8 cellular contexts compared by ENCODE assay signal in the genomic region with DNA sequence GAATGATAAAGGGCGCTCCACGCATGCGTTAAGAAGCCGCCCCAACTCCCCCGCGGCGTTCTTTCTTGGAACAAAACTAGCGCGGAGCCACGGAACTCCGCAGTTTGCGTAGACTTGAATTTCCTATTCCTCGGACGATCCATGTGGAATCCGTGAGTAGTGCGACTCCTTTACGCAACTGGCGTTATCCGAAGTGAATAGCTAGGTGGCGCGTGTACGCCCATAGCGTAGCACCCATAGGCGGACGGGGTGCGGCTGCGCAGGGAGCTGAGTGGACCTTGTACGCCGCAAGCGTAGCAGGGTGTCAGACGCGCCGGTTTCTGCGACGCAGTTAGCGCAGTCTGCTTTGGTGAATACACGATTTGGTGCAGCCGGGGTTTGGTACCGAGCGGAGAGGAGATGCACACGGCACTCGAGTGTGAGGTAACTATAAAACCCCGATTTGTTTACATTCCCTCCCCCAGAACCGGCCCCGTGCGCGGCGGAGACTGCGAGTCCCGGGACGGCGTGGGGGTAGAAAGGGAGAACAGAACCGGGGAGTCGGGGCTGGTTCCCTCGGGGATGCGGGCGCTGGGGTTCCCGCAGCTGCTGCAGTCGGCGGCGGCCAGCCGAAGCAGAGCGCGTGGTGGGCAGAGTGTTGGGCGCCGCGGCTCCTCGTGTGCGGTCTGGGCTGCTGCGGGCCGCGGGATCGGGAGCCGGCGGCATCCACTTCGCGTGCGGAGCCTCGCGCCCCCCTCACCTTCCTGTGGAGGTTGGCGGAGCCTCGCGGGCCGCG. TPM values are rescaled to one million over a fixed set of nuclear protein-coding genes. Genes with fewer than 3 reads are reported as not detected.
DNase-seq lines count a peak whose midpoint lies in the region; ATAC-seq, FAIRE-seq and TF ChIP-seq lines count a peak whose summit lies in the region.

A gene with protein sequence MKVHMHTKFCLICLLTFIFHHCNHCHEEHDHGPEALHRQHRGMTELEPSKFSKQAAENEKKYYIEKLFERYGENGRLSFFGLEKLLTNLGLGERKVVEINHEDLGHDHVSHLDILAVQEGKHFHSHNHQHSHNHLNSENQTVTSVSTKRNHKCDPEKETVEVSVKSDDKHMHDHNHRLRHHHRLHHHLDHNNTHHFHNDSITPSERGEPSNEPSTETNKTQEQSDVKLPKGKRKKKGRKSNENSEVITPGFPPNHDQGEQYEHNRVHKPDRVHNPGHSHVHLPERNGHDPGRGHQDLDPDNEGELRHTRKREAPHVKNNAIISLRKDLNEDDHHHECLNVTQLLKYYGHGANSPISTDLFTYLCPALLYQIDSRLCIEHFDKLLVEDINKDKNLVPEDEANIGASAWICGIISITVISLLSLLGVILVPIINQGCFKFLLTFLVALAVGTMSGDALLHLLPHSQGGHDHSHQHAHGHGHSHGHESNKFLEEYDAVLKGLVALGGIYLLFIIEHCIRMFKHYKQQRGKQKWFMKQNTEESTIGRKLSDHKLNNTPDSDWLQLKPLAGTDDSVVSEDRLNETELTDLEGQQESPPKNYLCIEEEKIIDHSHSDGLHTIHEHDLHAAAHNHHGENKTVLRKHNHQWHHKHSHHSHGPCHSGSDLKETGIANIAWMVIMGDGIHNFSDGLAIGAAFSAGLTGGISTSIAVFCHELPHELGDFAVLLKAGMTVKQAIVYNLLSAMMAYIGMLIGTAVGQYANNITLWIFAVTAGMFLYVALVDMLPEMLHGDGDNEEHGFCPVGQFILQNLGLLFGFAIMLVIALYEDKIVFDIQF (plus strand): TSS at position 368 of the 775 bp plus-strand sequence. CDS start 22,817 bp downstream, outside the sequence.

- H3K36me3 ChIP-seq in bronchial epithelial cell (ENCODE audit: control insufficient read depth, insufficient read depth, low read length) = no peaks in the 10 kb centered on the region
- no peaks in the 10 kb centered on the region for H3K36me3 ChIP-seq in iPS-20b (ENCODE audit: insufficient read depth, low read depth, low read length)

- peak within 1 kb of the TSS; percentile 87 for H3K4me3 ChIP-seq in AG04449 (ENCODE audit: low read depth, low read length)
- H3K4me3 ChIP-seq in WI38 (ENCODE audit: low read depth, low read length) = peak within 1 kb of the TSS; percentile 90
- H3K4me3 ChIP-seq in bronchial epithelial cell (ENCODE audit: low read depth, low read length) = peak within 1 kb of the TSS; percentile 88
- H3K4me3 ChIP-seq in iPS-20b (ENCODE audit: low read length) = peak within 1 kb of the TSS; percentile 75
- peak within 1 kb of the TSS; percentile 83 to 98 (median 89) for H3K4me3 ChIP-seq in skin epidermis

- peak; percentile 96 for FAIRE-seq in bronchial epithelial cell (lab: Jason Lieb, UNC)

- CTCF ChIA-PET in AG04449 (lab: Yijun Ruan, JAX) = interaction anchor here (1.0 to 1.3 kb wide), 2 partner anchors 119 to 179 kb away, joined by 3 read pairs; no protein-coding TSS in a partner anchor

- peak within 1 kb of the TSS; percentile 92 for H3K9ac ChIP-seq in iPS-20b (ENCODE audit: low read depth, low read length)

- H3K27me3 ChIP-seq in bronchial epithelial cell (ENCODE audit: control insufficient read depth, insufficient read depth, low read length) = no peaks in the 10 kb centered on the region
- H3K27me3 ChIP-seq in iPS-20b (ENCODE audit: insufficient read depth, low read length) = no peaks in the 10 kb centered on the region

- H3K27ac ChIP-seq in iPS-20b (ENCODE audit: low read length) = peak within 1 kb of the TSS; percentile 74
- H3K27ac ChIP-seq in skin epidermis = peak within 1 kb of the TSS; percentile 64 to 100 (median 99)

- peaks cover 16% of the 10 kb centered on the region for H3K4me1 ChIP-seq in iPS-20b (ENCODE audit: insufficient read depth, low read length)

- ATAC-seq in GM18907 (IDR thresholded peaks at IDR 0.05; ENCODE audit: unreplicated experiment) (peak; percentile 82), HG03159 (IDR thresholded peaks at IDR 0.05; ENCODE audit: unreplicated experiment) (peak; percentile 72)

- TF ChIP-seq CTCF in AG04449 (IDR thresholded peaks at IDR 0.05; ENCODE audit: insufficient read depth, low read length, missing control alignments) (no peak), WI38 (IDR thresholded peaks at IDR 0.05; ENCODE audit: low read depth, low read length) (no peak), bronchial epithelial cell (IDR thresholded peaks at IDR 0.05; ENCODE audit: insufficient read depth, low read length, severe bottlenecking) (no peak)

- peak; percentile 94 for DNase-seq in AG04449 (ENCODE audit: low read depth, low spot score)
- DNase-seq in NCI-H2227 treated with DMSO at 0.1 percent for 48 hours (lab: John Stamatoyannopoulos, UW) = peak; percentile 100
- DNase-seq in bronchial epithelial cell (ENCODE audit: low read depth) = peak; percentile 97

- H3K9me3 ChIP-seq in iPS-20b (ENCODE audit: insufficient read depth, low read depth, low read length) = no peaks in the 10 kb centered on the region

- POLR2A ChIA-PET in AG04449 (lab: Yijun Ruan, JAX) = interaction anchor here (0.6 to 2.4 kb wide), 27 partner anchors 9 to 337 kb away, joined by 3 to 30 read pairs (median 4); no protein-coding TSS in a partner anchor

RNA-seq across cellular contexts. Expression of the gene that starts here (rescaled TPM):
- 5.0 and 13.4 TPM in 2 replicates for total RNA-seq in bronchial epithelial cell

Comparison
In these comparisons a context has a peak if more than half of its experiments do, and no peak if none do; other contexts are left out.
1. Peak in every context shown above with its lines: DNase-seq, ATAC-seq, H3K4me3 ChIP-seq and H3K27ac ChIP-seq.